In the genomic region with DNA sequence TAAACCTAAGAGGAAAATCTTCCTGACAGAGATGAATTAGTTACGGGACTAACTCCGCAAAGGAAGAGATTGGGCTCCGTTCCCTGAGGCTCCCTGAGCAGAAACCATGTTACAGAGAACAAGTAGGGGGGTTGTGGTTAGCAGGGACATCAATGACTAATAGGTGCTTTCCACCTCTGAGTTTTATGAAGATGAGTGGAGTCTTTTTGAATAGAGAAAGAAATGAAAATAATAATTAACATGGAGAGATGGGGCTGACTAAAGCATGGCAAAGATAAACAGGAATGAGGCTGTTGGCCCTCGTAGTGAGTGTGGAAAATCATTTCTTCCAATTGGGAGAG, we compare ENCODE assay signal across 9 cellular contexts. TPM values are rescaled to one million over a fixed set of nuclear protein-coding genes. Genes with fewer than 3 reads are reported as not detected.
DNase-seq lines count a peak whose midpoint lies in the region; ATAC-seq and TF ChIP-seq lines count a peak whose summit lies in the region.
"Had no signal": no experiment of that assay in that cellular context is flagged by ENCODE, and none has a peak within 500 bp of the region (broad histone marks: within the 10 kb centered on the region; RNA-seq: fewer than 3 reads in every experiment).

No MANE protein-coding gene starts in this region.

- peak; percentile 97 for DNase-seq in M059J (ENCODE audit: low read depth)
- peak; percentile 13 for DNase-seq in central memory CD4-positive, alpha-beta T cell
- peak; percentile 14 to 67 for DNase-seq in stimulated activated effector memory CD8-positive, alpha-beta T cell treated with anti-CD3 and anti-CD28 coated beads, Interleukin-12 subunit alpha, Interleukin-12 subunit beta, amount 100 ng/mL, for 72 hours (ENCODE audit: low spot score in 2 of 2)
- no peak for DNase-seq in left ventricle myocardium inferior
- no peak for DNase-seq in NCI-H526 (lab: John Stamatoyannopoulos, UW)
- no peak for DNase-seq in substantia nigra (lab: John Stamatoyannopoulos, UW)

- no peaks in the 10 kb centered on the region for H3K36me3 ChIP-seq in left ventricle myocardium inferior

- peaks cover 31% of the 10 kb centered on the region for H3K4me1 Mint-ChIP-seq in stimulated activated effector memory CD8-positive, alpha-beta T cell treated with anti-CD3 and anti-CD28 coated beads, Interleukin-12 subunit alpha, Interleukin-12 subunit beta, amount 100 ng/mL, for 72 hours

- no peak for TF ChIP-seq POLR2A in GM18505 (IDR thresholded peaks at IDR 0.05; ENCODE audit: borderline replicate concordance, extremely low read depth, insufficient read depth, insufficient read length)

- no peak for TF ChIP-seq CTCF in left ventricle myocardium inferior (IDR thresholded peaks at IDR 0.05; ENCODE audit: borderline replicate concordance)

- H3K4me1 ChIP-seq in left ventricle myocardium inferior, result peaks cover 6% of the 10 kb centered on the region

- H3K27ac Mint-ChIP-seq in stimulated activated effector memory CD8-positive, alpha-beta T cell treated with anti-CD3 and anti-CD28 coated beads, Interleukin-12 subunit alpha, Interleukin-12 subunit beta, amount 100 ng/mL, for 72 hours, result peak overlapping the region; percentile 90

- H3K9me3 Mint-ChIP-seq in stimulated activated effector memory CD8-positive, alpha-beta T cell treated with anti-CD3 and anti-CD28 coated beads, Interleukin-12 subunit alpha, Interleukin-12 subunit beta, amount 100 ng/mL, for 72 hours, result no peaks in the 10 kb centered on the region

- ATAC-seq in GM18505 (IDR thresholded peaks at IDR 0.05; ENCODE audit: unreplicated experiment), result peak; percentile 93
- ATAC-seq in GM21737 (IDR thresholded peaks at IDR 0.05; ENCODE audit: unreplicated experiment), result peak; percentile 90
- ATAC-seq in stimulated activated effector memory CD8-positive, alpha-beta T cell treated with anti-CD3 and anti-CD28 coated beads, Interleukin-12 subunit alpha, Interleukin-12 subunit beta, amount 100 ng/mL, for 72 hours, result peak; percentile 99

- H3K27me3 ChIP-seq in left ventricle myocardium inferior (ENCODE audit: low read depth), result no peaks in the 10 kb centered on the region

- H3K9me3 ChIP-seq in left ventricle myocardium inferior (replicated peaks), result no peaks in the 10 kb centered on the region

- peak overlapping the region; percentile 45 for H3K4me3 Mint-ChIP-seq in stimulated activated effector memory CD8-positive, alpha-beta T cell treated with anti-CD3 and anti-CD28 coated beads, Interleukin-12 subunit alpha, Interleukin-12 subunit beta, amount 100 ng/mL, for 72 hours

- no peak overlapping the region for H3K4me3 ChIP-seq in left ventricle myocardium inferior

- H3K27ac ChIP-seq in left ventricle myocardium inferior (replicated peaks) (no peak overlapping the region), substantia nigra (ENCODE audit: low read depth, low read length, poor library complexity, severe bottlenecking) (no peak overlapping the region)
- H3K27ac ChIP-seq: parathyroid adenoma had no signal

- intact Hi-C loops in left ventricle myocardium inferior (cut with micrococcal nuclease), result no loop called here

- H3K36me3 Mint-ChIP-seq in stimulated activated effector memory CD8-positive, alpha-beta T cell treated with anti-CD3 and anti-CD28 coated beads, Interleukin-12 subunit alpha, Interleukin-12 subunit beta, amount 100 ng/mL, for 72 hours, result no peaks in the 10 kb centered on the region

RNA-seq across cellular contexts. Expression of a gene that starts 47.5 kb away (rescaled TPM):
- total RNA-seq in M059J (2014; rRNA removed; shearing (Covaris generic)), result 206 and 341 TPM in 2 replicates
- total RNA-seq in left ventricle myocardium inferior, result 133 TPM

Comparison
In these comparisons a context has a peak if more than half of its experiments do, and no peak if none do; other contexts are left out.
1. DNase-seq: peak in M059J (single experiment), central memory CD4-positive, alpha-beta T cell (single experiment) and stimulated activated effector memory CD8-positive, alpha-beta T cell treated with anti-CD3 and anti-CD28 coated beads, Interleukin-12 subunit alpha, Interleukin-12 subunit beta, amount 100 ng/mL, for 72 hours (2 of 2); none in left ventricle myocardium inferior (single experiment), NCI-H526 (0 of 2) and substantia nigra (0 of 49).
2. Peak in every context shown above with its lines, with median percentiles within 50 percentile points of each other: ATAC-seq.